24 cellular contexts compared by ENCODE assay signal in the genomic region with DNA sequence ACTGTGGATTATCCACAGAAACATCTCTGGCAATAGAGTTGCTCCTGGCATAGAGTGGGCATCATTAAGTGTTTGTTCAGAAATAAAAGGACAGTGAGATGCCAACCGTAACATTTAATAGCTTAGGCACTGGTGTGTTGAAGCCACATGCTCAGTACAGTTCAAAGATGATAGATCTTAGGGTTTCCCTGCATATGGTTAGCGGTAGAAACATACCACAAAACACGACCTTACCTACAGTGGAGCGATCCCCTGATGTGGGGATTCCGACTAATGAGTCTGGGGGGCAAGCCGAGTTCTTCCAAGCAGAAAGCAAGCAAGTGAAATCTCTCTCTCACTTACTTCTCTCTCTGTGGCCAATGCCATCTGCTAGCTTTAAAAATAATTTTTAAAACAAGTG.
"Had no signal": no experiment of that assay in that cellular context is flagged by ENCODE, and none has a peak within 500 bp of the region (broad histone marks: within the 10 kb centered on the region; RNA-seq: fewer than 3 reads in every experiment).

No MANE protein-coding gene starts in this region.

- H3K4me1 ChIP-seq: Peyer's patch, SJSA1 had no signal

- H3K27ac ChIP-seq: brain microvascular endothelial cell, cardiac muscle cell, Peyer's patch, RWPE1, SJSA1 had no signal

- ATAC-seq: activated CD8-positive, alpha-beta memory T cell treated with anti-CD3 and anti-CD28 coated beads, Interleukin-2, amount 10 ng/mL, durations not matched to agents 7 days and 5 days; SK-N-SH treated with all-trans-retinoic acid at 6 μM for 48 hours had no signal

- H3K36me3 ChIP-seq: brain microvascular endothelial cell, cardiac muscle cell, Peyer's patch, SJSA1 had no signal

- H3K9me3 ChIP-seq: Peyer's patch, SJSA1 had no signal

- H3K27me3 ChIP-seq: brain microvascular endothelial cell, cardiac muscle cell, Peyer's patch, SJSA1 had no signal

- H3K4me3 ChIP-seq: cardiac muscle cell, Peyer's patch, SJSA1 had no signal

- DNase-seq: activated CD4-positive, alpha-beta T cell treated with anti-CD3 and anti-CD28 coated beads for 48 hours; activated CD4-positive, alpha-beta T cell treated with anti-CD3 and anti-CD28 coated beads, Interleukin-2, amount 50 U/mL, for 4 hours; activated CD4-positive, CD25-positive, alpha-beta regulatory T cell treated with anti-CD3 and anti-CD28 coated beads, Interleukin-2, amount 50 U/mL, for 72 hours; activated CD8-positive, alpha-beta memory T cell treated with anti-CD3 and anti-CD28 coated beads, Interleukin-2, amount 10 ng/mL, durations not matched to agents 7 days and 5 days; activated effector memory CD4-positive, alpha-beta T cell treated with Interleukin-2 at 50 U/mL for 16 hours; activated naive CD4-positive, alpha-beta T cell; activated T-cell treated with anti-CD3 and anti-CD28 coated beads, Interleukin-2, amount 50 U/mL, for 24 hours; brain microvascular endothelial cell; cerebellar nuclear complex; KG1; NCI-H1092; NCI-H1417; NCI-H1930; NCI-H345; NCI-H510A; NCI-H526 treated with DMSO at 0.1 percent for 48 hours; NCI-H82; Peyer's patch; Right ventricle myocardium superior; SW 1271 had no signal
